Comparison of ENCODE assay signal across 2 cellular contexts in genomic region chrX:140691601-140692000, GRCh38. TPM values are rescaled to one million over a fixed set of nuclear protein-coding genes. Genes with fewer than 3 reads are reported as not detected.
"Had no signal": no experiment of that assay in that cellular context is flagged by ENCODE, and none has a peak within 500 bp of the region (broad histone marks: within the 10 kb centered on the region; RNA-seq: fewer than 3 reads in every experiment).

No MANE protein-coding gene starts in this region.

RNA-seq across cellular contexts. Expression of gene LINC00632, which starts 18.0 kb away (rescaled TPM):
- total RNA-seq: activated CD8-positive, alpha-beta memory T cell treated with anti-CD3 and anti-CD28 coated beads for 36 hours; activated naive CD4-positive, alpha-beta T cell treated with anti-CD3 and anti-CD28 coated beads for 36 hours had no signal
